12 cellular contexts compared by ENCODE assay signal in genomic region chr7:149725426-149725821, GRCh38. TPM values are rescaled to one million over a fixed set of nuclear protein-coding genes. Genes with fewer than 3 reads are reported as not detected.
"Had no signal": no experiment of that assay in that cellular context is flagged by ENCODE, and none has a peak within 500 bp of the region (broad histone marks: within the 10 kb centered on the region; RNA-seq: fewer than 3 reads in every experiment).

No MANE protein-coding gene starts in this region.

- H3K27me3 ChIP-seq: hepatocyte, suprapubic skin had no signal

- H3K4me3 ChIP-seq: hepatocyte, suprapubic skin had no signal

- ATAC-seq: left ventricle myocardium superior; natural killer cell treated with Interleukin-12 subunit alpha and Interleukin-12 subunit beta and Interleukin-15 and Interleukin-18, amount 100 ng/mL, for 72 hours; stimulated activated naive CD8-positive, alpha-beta T cell treated with anti-CD3 and anti-CD28 coated beads, Interleukin-15, Interleukin-2, amounts not matched to agents 100 U/mL and 50 U/mL, for 24 hours had no signal

- H3K4me1 ChIP-seq: suprapubic skin had no signal

- H3K9me3 ChIP-seq: SK-N-SH, suprapubic skin had no signal

- H3K9ac ChIP-seq: SK-N-SH had no signal

- DNase-seq: activated CD4-positive, CD25-positive, alpha-beta regulatory T cell; activated naive CD4-positive, alpha-beta T cell treated with anti-CD3 and anti-CD28 coated beads, Interleukin-2, amount 50 U/mL, for 16 hours; mesendoderm; SK-N-SH; small intestine; stimulated activated CD4-positive, alpha-beta T cell treated with anti-CD3 and anti-CD28 coated beads, Interleukin-4, amount 100 ng/mL, for 24 hours; stimulated activated naive CD8-positive, alpha-beta T cell treated with anti-CD3 and anti-CD28 coated beads, Interleukin-15, Interleukin-2, amounts not matched to agents 100 U/mL and 50 U/mL, for 24 hours had no signal

- H3K27ac ChIP-seq: hepatocyte, suprapubic skin had no signal

- H3K4me2 ChIP-seq: hepatocyte, SK-N-SH had no signal

RNA-seq across cellular contexts. Expression of gene ZNF467, which starts 48.0 kb away (rescaled TPM):
- total RNA-seq: activated CD8-positive, alpha-beta memory T cell treated with anti-CD3 and anti-CD28 coated beads for 36 hours had no signal
